ENCODE assay signal across 1 cellular context in genomic region chr9:127925959-127926949, GRCh38.
TF ChIP-seq lines count a peak whose summit lies in the region.

No MANE protein-coding gene starts in this region.

TF ChIP-seq in H1, 55 proteins besides CTCF, POLR2A, EP300 and RAD21:
- TF ChIP-seq TBP (IDR thresholded peaks at IDR 0.05; ENCODE audit: low read depth, low read length) (no peak), NANOG (IDR thresholded peaks at IDR 0.05; ENCODE audit: insufficient read depth, low read depth, low read length, poor library complexity, severe bottlenecking) (no peak), JUN (IDR thresholded peaks at IDR 0.05; ENCODE audit: low read depth, low read length) (no peak), CBX5 (IDR thresholded peaks at IDR 0.05; ENCODE audit: low read depth, low read length) (no peak), GTF2F1 (IDR thresholded peaks at IDR 0.05; ENCODE audit: borderline replicate concordance, low read depth, low read length) (no peak), TCF12 (IDR thresholded peaks at IDR 0.05; ENCODE audit: low read depth, low read length) (no peak), EGR1 (IDR thresholded peaks at IDR 0.05; ENCODE audit: borderline replicate concordance, low read depth, low read length) (no peak), SUZ12 (IDR thresholded peaks at IDR 0.05; ENCODE audit: low read length) (no peak), BRCA1 (IDR thresholded peaks at IDR 0.05; ENCODE audit: low read depth, low read length) (no peak), TEAD4 (IDR thresholded peaks at IDR 0.05; ENCODE audit: low read depth, low read length) (no peak), MAX (IDR thresholded peaks at IDR 0.05) (no peak)
- TF ChIP-seq, protein P1, sequence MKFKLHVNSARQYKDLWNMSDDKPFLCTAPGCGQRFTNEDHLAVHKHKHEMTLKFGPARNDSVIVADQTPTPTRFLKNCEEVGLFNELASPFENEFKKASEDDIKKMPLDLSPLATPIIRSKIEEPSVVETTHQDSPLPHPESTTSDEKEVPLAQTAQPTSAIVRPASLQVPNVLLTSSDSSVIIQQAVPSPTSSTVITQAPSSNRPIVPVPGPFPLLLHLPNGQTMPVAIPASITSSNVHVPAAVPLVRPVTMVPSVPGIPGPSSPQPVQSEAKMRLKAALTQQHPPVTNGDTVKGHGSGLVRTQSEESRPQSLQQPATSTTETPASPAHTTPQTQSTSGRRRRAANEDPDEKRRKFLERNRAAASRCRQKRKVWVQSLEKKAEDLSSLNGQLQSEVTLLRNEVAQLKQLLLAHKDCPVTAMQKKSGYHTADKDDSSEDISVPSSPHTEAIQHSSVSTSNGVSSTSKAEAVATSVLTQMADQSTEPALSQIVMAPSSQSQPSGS (IDR thresholded peaks at IDR 0.05; ENCODE audit: low read length): no peak
